ENCODE assay signal across 31 cellular contexts in the genomic region with DNA sequence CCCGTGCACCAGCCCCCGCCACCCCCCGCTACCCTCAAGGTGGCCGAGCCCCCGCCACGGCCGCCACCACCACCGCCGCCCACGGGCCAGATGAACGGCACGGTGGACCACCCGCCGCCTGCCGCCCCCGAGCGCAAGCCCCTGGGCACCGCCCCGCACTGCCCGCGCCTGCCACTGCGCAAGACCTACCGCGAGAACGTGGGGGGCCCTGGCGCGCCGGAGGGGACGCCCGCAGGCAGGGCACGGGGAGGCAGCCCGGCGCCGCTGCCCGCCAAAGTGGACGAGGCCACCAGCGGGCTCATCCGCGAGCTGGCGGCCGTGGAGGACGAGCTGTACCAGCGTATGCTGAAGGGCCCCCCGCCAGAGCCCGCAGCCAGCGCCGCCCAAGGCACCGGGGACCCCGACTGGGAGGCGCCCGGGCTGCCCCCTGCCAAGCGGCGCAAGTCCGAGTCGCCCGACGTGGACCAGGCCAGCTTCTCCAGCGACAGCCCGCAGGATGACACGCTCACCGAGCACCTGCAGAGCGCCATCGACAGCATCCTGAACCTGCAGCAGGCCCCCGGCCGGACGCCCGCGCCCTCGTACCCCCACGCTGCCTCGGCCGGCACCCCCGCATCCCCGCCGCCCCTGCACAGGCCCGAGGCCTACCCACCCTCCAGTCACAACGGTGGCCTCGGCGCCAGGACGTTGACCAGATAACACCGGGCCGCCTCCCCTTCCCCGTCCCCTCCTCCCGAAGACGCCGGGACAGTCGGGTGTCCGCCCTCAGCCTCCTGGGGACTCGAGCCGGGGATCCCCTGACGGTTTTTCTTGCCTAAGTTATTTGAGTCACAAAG.
"Had no signal": no experiment of that assay in that cellular context is flagged by ENCODE, and none has a peak within 500 bp of the region (broad histone marks: within the 10 kb centered on the region; RNA-seq: fewer than 3 reads in every experiment).

No MANE protein-coding gene starts in this region.

- H3K4me3 ChIP-seq: adrenal gland, ascending aorta, cardiac muscle cell, SJSA1 had no signal

- H3K27ac Mint-ChIP-seq: activated CD4-positive, alpha-beta memory T cell treated with anti-CD3 and anti-CD28 coated beads for 36 hours; activated CD4-positive, alpha-beta T cell treated with anti-CD3 and anti-CD28 coated beads for 36 hours; activated naive CD4-positive, alpha-beta T cell treated with anti-CD3 and anti-CD28 coated beads for 36 hours; activated T-helper 1 cell treated with anti-CD3 and anti-CD28 coated beads, Interleukin-12 subunit alpha, Interleukin-12 subunit beta, Interleukin-2, Interleukin-4 antibody, amounts not matched to agents 30 ng/mL and 10 ng/mL and 1 ng/mL, durations not matched to agents 14 hours and 24 hours and 36 hours; T-helper 1 cell treated with Interleukin-12 subunit alpha and Interleukin-12 subunit beta and Interleukin-4 antibody, amounts not matched to agents 30 μg/mL and 1 μg/mL, for 36 hours; T-helper 2 cell treated with Interferon-gamma antibody and Interleukin-4, amounts not matched to agents 5 μg/mL and 100 μg/mL, for 36 hours; WTC11 had no signal

- H3K27me3 Mint-ChIP-seq: activated CD4-positive, alpha-beta memory T cell treated with anti-CD3 and anti-CD28 coated beads for 36 hours; activated CD4-positive, alpha-beta T cell treated with anti-CD3 and anti-CD28 coated beads for 36 hours had no signal

- ATAC-seq: activated CD4-positive, alpha-beta T cell treated with anti-CD3 and anti-CD28 coated beads for 36 hours; activated CD4-positive, CD25-positive, alpha-beta regulatory T cell treated with anti-CD3 and anti-CD28 coated beads, Interleukin-2, amount 50 U/mL, for 24 hours; activated naive CD4-positive, alpha-beta T cell treated with anti-CD3 and anti-CD28 coated beads, Interleukin-2, amount 50 U/mL, for 72 hours; activated T-cell treated with anti-CD3 and anti-CD28 coated beads, Interleukin-2, amount 50 U/mL, for 4 hours; Panc1; WTC11 had no signal

- H3K9me3 ChIP-seq: adrenal gland, ascending aorta, SJSA1, SK-N-SH had no signal

- FAIRE-seq: TTC549 had no signal

- H3K27ac ChIP-seq: adrenal gland, ascending aorta, cardiac muscle cell, KMS-11, SJSA1 had no signal

- H3K36me3 Mint-ChIP-seq: activated naive CD4-positive, alpha-beta T cell treated with anti-CD3 and anti-CD28 coated beads, Interleukin-2, amount 50 U/mL, for 72 hours had no signal

- DNase-seq: activated CD4-positive, alpha-beta memory T cell treated with anti-CD3 and anti-CD28 coated beads for 36 hours; activated CD4-positive, alpha-beta T cell treated with anti-CD3 and anti-CD28 coated beads for 36 hours; activated CD4-positive, alpha-beta T cell treated with anti-CD3 and anti-CD28 coated beads, Interleukin-2, amount 50 U/mL, for 1 hour; activated CD8-positive, alpha-beta memory T cell treated with anti-CD3 and anti-CD28 coated beads, Interleukin-2, amount 50 U/mL, for 4 hours; activated gamma-delta T cell treated with Interleukin-2 at 50 U/mL for 16 hours; activated naive CD4-positive, alpha-beta T cell treated with anti-CD3 and anti-CD28 coated beads for 36 hours; activated T-cell treated with anti-CD3 and anti-CD28 coated beads for 4 hours; activated T-cell treated with anti-CD3 and anti-CD28 coated beads, Interleukin-2, amount 50 U/mL, for 4 hours; adrenal gland; MM.1S; MV-4-11; NCI-H1092; NCI-H1436 treated with DMSO at 0.1 percent for 48 hours; NCI-H1694 treated with DMSO at 0.1 percent for 48 hours; NCI-H2029; NCI-H345; NCI-H524 treated with DMSO at 0.1 percent for 48 hours; SHP77 treated with DMSO at 0.1 percent for 48 hours; SK-N-SH had no signal

- H3K4me1 ChIP-seq: ascending aorta had no signal

- H3K4me3 Mint-ChIP-seq: activated CD4-positive, alpha-beta memory T cell treated with anti-CD3 and anti-CD28 coated beads for 36 hours; activated CD4-positive, alpha-beta T cell treated with anti-CD3 and anti-CD28 coated beads for 36 hours; activated naive CD4-positive, alpha-beta T cell treated with anti-CD3 and anti-CD28 coated beads for 36 hours; activated T-cell treated with anti-CD3 and anti-CD28 coated beads, Interleukin-2, amount 50 U/mL, for 4 hours; activated T-helper 1 cell treated with anti-CD3 and anti-CD28 coated beads, Interleukin-12 subunit alpha, Interleukin-12 subunit beta, Interleukin-2, Interleukin-4 antibody, amounts not matched to agents 30 ng/mL and 10 ng/mL and 1 ng/mL, durations not matched to agents 14 hours and 24 hours and 36 hours; T-helper 1 cell treated with Interleukin-12 subunit alpha and Interleukin-12 subunit beta and Interleukin-4 antibody, amounts not matched to agents 30 μg/mL and 1 μg/mL, for 36 hours; T-helper 2 cell treated with Interferon-gamma antibody and Interleukin-4, amounts not matched to agents 5 μg/mL and 100 μg/mL, for 36 hours; WTC11 had no signal

- H3K4me2 ChIP-seq: KMS-11, SK-N-SH had no signal

- H3K9ac ChIP-seq: KMS-11, SK-N-SH had no signal

- H3K27me3 ChIP-seq: adrenal gland, ascending aorta, cardiac muscle cell, SJSA1 had no signal

- H3K9me3 Mint-ChIP-seq: activated CD4-positive, alpha-beta memory T cell treated with anti-CD3 and anti-CD28 coated beads for 36 hours; activated naive CD4-positive, alpha-beta T cell treated with anti-CD3 and anti-CD28 coated beads for 36 hours; activated naive CD4-positive, alpha-beta T cell treated with anti-CD3 and anti-CD28 coated beads, Interleukin-2, amount 50 U/mL, for 72 hours; activated T-cell treated with anti-CD3 and anti-CD28 coated beads, Interleukin-2, amount 50 U/mL, for 4 hours; activated T-helper 1 cell treated with anti-CD3 and anti-CD28 coated beads, Interleukin-12 subunit alpha, Interleukin-12 subunit beta, Interleukin-2, Interleukin-4 antibody, amounts not matched to agents 30 ng/mL and 10 ng/mL and 1 ng/mL, durations not matched to agents 14 hours and 24 hours and 36 hours; T-helper 1 cell treated with Interleukin-12 subunit alpha and Interleukin-12 subunit beta and Interleukin-4 antibody, amounts not matched to agents 30 μg/mL and 1 μg/mL, for 36 hours; T-helper 2 cell treated with Interferon-gamma antibody and Interleukin-4, amounts not matched to agents 5 μg/mL and 100 μg/mL, for 36 hours; WTC11 had no signal
